In genomic region chr22:44384981-44385610, GRCh38 we compare ENCODE assay signal across 17 cellular contexts.
"Had no signal": no experiment of that assay in that cellular context is flagged by ENCODE, and none has a peak within 500 bp of the region (broad histone marks: within the 10 kb centered on the region; RNA-seq: fewer than 3 reads in every experiment).

No MANE protein-coding gene starts in this region.

- H3K4me1 ChIP-seq: ascending aorta, upper lobe of left lung had no signal

- H3K4me1 Mint-ChIP-seq: activated CD4-positive, alpha-beta T cell treated with anti-CD3 and anti-CD28 coated beads, Interleukin-2, amount 10 ng/mL, durations not matched to agents 7 days and 5 days; T-cell had no signal

- H3K27ac ChIP-seq: ascending aorta, SK-N-MC, testis, upper lobe of left lung had no signal

- H3K36me3 ChIP-seq: ascending aorta, upper lobe of left lung had no signal

- H3K4me3 Mint-ChIP-seq: activated CD4-positive, alpha-beta T cell treated with anti-CD3 and anti-CD28 coated beads, Interleukin-2, amount 10 ng/mL, durations not matched to agents 7 days and 5 days; activated CD8-positive, alpha-beta T cell treated with anti-CD3 and anti-CD28 coated beads, Interleukin-2, amount 10 ng/mL, durations not matched to agents 7 days and 5 days; activated T-cell treated with anti-CD3 and anti-CD28 coated beads, Interleukin-2, amount 50 U/mL, for 4 hours; naive thymus-derived CD8-positive, alpha-beta T cell; stimulated activated effector memory CD8-positive, alpha-beta T cell treated with anti-CD3 and anti-CD28 coated beads, Interleukin-12 subunit alpha, Interleukin-12 subunit beta, amount 100 ng/mL, for 72 hours; T-cell had no signal

- H3K4me3 ChIP-seq: ascending aorta, SK-N-MC, testis, upper lobe of left lung had no signal

- ATAC-seq: activated CD8-positive, alpha-beta T cell treated with anti-CD3 and anti-CD28 coated beads, Interleukin-2, amount 10 ng/mL, durations not matched to agents 7 days and 5 days; activated T-cell treated with anti-CD3 and anti-CD28 coated beads, Interleukin-2, amount 50 U/mL, for 4 hours; naive thymus-derived CD8-positive, alpha-beta T cell; stimulated activated effector memory CD8-positive, alpha-beta T cell treated with anti-CD3 and anti-CD28 coated beads, Interleukin-12 subunit alpha, Interleukin-12 subunit beta, amount 100 ng/mL, for 72 hours; T-cell had no signal

- H3K36me3 Mint-ChIP-seq: naive thymus-derived CD8-positive, alpha-beta T cell; stimulated activated effector memory CD8-positive, alpha-beta T cell treated with anti-CD3 and anti-CD28 coated beads, Interleukin-12 subunit alpha, Interleukin-12 subunit beta, amount 100 ng/mL, for 72 hours; T-cell had no signal

- H3K27me3 Mint-ChIP-seq: activated CD4-positive, alpha-beta T cell treated with anti-CD3 and anti-CD28 coated beads, Interleukin-2, amount 10 ng/mL, durations not matched to agents 7 days and 5 days had no signal

- H3K27ac Mint-ChIP-seq: activated CD4-positive, alpha-beta T cell treated with anti-CD3 and anti-CD28 coated beads, Interleukin-2, amount 10 ng/mL, durations not matched to agents 7 days and 5 days; activated CD8-positive, alpha-beta T cell treated with anti-CD3 and anti-CD28 coated beads, Interleukin-2, amount 10 ng/mL, durations not matched to agents 7 days and 5 days; stimulated activated effector memory CD8-positive, alpha-beta T cell treated with anti-CD3 and anti-CD28 coated beads, Interleukin-12 subunit alpha, Interleukin-12 subunit beta, amount 100 ng/mL, for 72 hours; T-cell had no signal

- H3K27me3 ChIP-seq: ascending aorta, testis, upper lobe of left lung had no signal

- H3K9me3 ChIP-seq: ascending aorta, testis, upper lobe of left lung had no signal

- DNase-seq: activated CD4-positive, alpha-beta T cell treated with anti-CD3 and anti-CD28 coated beads, Interleukin-2, amount 10 ng/mL, durations not matched to agents 7 days and 5 days; activated CD8-positive, alpha-beta T cell treated with anti-CD3 and anti-CD28 coated beads, Interleukin-2, amount 10 ng/mL, durations not matched to agents 7 days and 5 days; activated naive CD4-positive, alpha-beta T cell treated with anti-CD3 and anti-CD28 coated beads, Interleukin-2, amount 50 U/mL, for 16 hours; activated T-cell treated with anti-CD3 and anti-CD28 coated beads, Interleukin-2, amount 50 U/mL, for 4 hours; cortex of kidney; head of caudate nucleus; naive thymus-derived CD8-positive, alpha-beta T cell; nucleus accumbens; small intestine; stimulated activated CD4-positive, alpha-beta T cell treated with anti-CD3 and anti-CD28 coated beads, Interleukin-4, amount 100 ng/mL, for 24 hours; T-cell; T-helper 9 cell; testis had no signal

- H3K9me3 Mint-ChIP-seq: activated CD4-positive, alpha-beta T cell treated with anti-CD3 and anti-CD28 coated beads, Interleukin-2, amount 10 ng/mL, durations not matched to agents 7 days and 5 days; activated T-cell treated with anti-CD3 and anti-CD28 coated beads, Interleukin-2, amount 50 U/mL, for 4 hours; naive thymus-derived CD8-positive, alpha-beta T cell; stimulated activated effector memory CD8-positive, alpha-beta T cell treated with anti-CD3 and anti-CD28 coated beads, Interleukin-12 subunit alpha, Interleukin-12 subunit beta, amount 100 ng/mL, for 72 hours; T-cell had no signal
